In the genomic region with DNA sequence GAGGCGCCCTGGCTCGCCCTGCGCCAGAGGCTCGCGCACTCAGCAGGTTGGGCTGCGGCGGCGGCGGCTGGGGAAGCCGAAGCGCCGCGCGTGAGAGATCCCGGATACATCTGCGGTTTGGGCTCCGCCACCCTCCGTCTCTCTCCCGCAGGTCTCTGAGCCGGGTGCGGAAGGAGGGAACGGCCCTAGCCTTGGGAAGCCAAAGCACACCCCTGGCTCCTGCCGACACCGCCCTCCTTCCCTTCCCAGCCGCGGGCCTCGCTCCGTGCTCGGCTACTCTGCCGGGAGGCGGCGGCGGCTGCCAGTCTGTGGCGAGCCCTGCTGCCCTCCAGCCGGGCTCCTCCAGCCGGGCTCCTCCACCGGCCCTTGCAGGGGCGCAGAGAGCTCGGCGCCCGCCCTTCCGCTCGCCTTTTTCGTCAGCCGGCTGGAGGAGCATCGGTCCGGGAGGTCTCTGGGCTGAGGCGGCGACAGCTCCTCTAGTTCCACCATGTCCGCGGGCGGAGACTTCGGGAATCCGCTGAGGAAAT, we compare ENCODE assay signal across 9 cellular contexts. TPM values are rescaled to one million over a fixed set of nuclear protein-coding genes. Genes with fewer than 3 reads are reported as not detected.
A peak's percentile ranks its signal among the peaks of the same experiment; 100 is the strongest.
DNase-seq lines count a peak whose midpoint lies in the region; ATAC-seq and TF ChIP-seq lines count a peak whose summit lies in the region.
"Not testable (repeated sequence)": the region's sequence is repeated elsewhere in the genome, so short reads cannot be mapped to it uniquely, and the experiment has no call there.
"Had no signal": no experiment of that assay in that cellular context is flagged by ENCODE, and none has a peak within 500 bp of the region (broad histone marks: within the 10 kb centered on the region; RNA-seq: fewer than 3 reads in every experiment).

Gene RAB6C, plus strand, starts transcription at position 38 of the 527 bp plus-strand sequence. Its CDS starts 450 bp downstream, at position 488.

- peak; percentile 71 for DNase-seq in DMS53 (lab: John Stamatoyannopoulos, UW)
- not testable (repeated sequence) for DNase-seq in IMR-90; fibroblast of the aortic adventitia (ENCODE audit: low read depth); upper lobe of right lung
- DNase-seq in adrenal gland = peak in 6 of 7 donors; percentile 2 to 63 (median 20)
- DNase-seq in kidney tubule cell (ENCODE audit: low spot score) = peak; percentile 2

- 0% methylated on average over 10 of the region's 54 CpGs; no CpG with 5 or more reads in 1 of the 2 experiments for WGBS in IMR-90 (ENCODE audit: extremely low coverage in 2 of 2, insufficient read length in 1 of 2), 2 experiments
- WGBS in adrenal gland, 4 donors = 2 to 4% (median 4%) methylated on average over 22 to 53 of the region's 54 CpGs

- not testable (repeated sequence) for TF ChIP-seq CTCF in IMR-90 (conservative IDR thresholded peaks at IDR 0.05; ENCODE audit: low read depth, low read length); adrenal gland (IDR thresholded peaks at IDR 0.05); fibroblast of the aortic adventitia (IDR thresholded peaks at IDR 0.05; ENCODE audit: insufficient read depth, low read length); parathyroid adenoma (IDR thresholded peaks at IDR 0.05); upper lobe of right lung (IDR thresholded peaks at IDR 0.05)

- not testable (repeated sequence) for H4K5ac ChIP-seq in IMR-90 (ENCODE audit: low read depth, low read length)

- H3K36me3 ChIP-seq in IMR-90 (ENCODE audit: control insufficient read depth, insufficient read depth, low read length); adrenal gland (replicated peaks in 1 of 2); parathyroid adenoma (ENCODE audit: control insufficient read depth, insufficient read depth, low read length); upper lobe of right lung: not testable (repeated sequence)

- H3K56ac ChIP-seq in IMR-90 (ENCODE audit: extremely low read depth, insufficient read depth, low read length) = not testable (repeated sequence)

- H2BK20ac ChIP-seq in IMR-90 (ENCODE audit: low read depth, low read length) = not testable (repeated sequence)

- not testable (repeated sequence) for H2BK120ac ChIP-seq in IMR-90 (ENCODE audit: low read depth, low read length)

- H4K8ac ChIP-seq in IMR-90 (ENCODE audit: low read depth in 2 of 2, low read length in 2 of 2) = not testable (repeated sequence)

- not testable (repeated sequence) for H3K14ac ChIP-seq in IMR-90 (replicated peaks; ENCODE audit: low read depth, low read length)

- H3K23ac ChIP-seq in IMR-90 (ENCODE audit: low read depth, low read length) = not testable (repeated sequence)

- H2BK5ac ChIP-seq in IMR-90 (ENCODE audit: low read depth, low read length, poor library complexity, severe bottlenecking) = not testable (repeated sequence)

- not testable (repeated sequence) for BruUV-seq in IMR-90 (replicated peaks; lab: Mats Ljungman, UMichigan)

- not testable (repeated sequence) for H2AK5ac ChIP-seq in IMR-90 (ENCODE audit: low read depth, low read length)

- TF ChIP-seq POLR2A in IMR-90 (IDR thresholded peaks at IDR 0.05; ENCODE audit: low read depth, low read length); adrenal gland (IDR thresholded peaks at IDR 0.05): not testable (repeated sequence)

- not testable (repeated sequence) for H4K20me1 ChIP-seq in IMR-90 (ENCODE audit: insufficient read depth, low read length)

- not testable (repeated sequence) for H3K4me1 ChIP-seq in IMR-90 (ENCODE audit: control insufficient read depth, insufficient read depth, low read length); adrenal gland (replicated peaks in 1 of 2); parathyroid adenoma; upper lobe of right lung

- not testable (repeated sequence) for H3K9ac ChIP-seq in IMR-90 (ENCODE audit: low read depth, low read length); parathyroid adenoma

- H3K4ac ChIP-seq in IMR-90 (ENCODE audit: low read depth, low read length) = not testable (repeated sequence)

- dilution Hi-C loops in IMR-90 (cut with HindIII; ENCODE audit: low sequenced_read_pairs, unreplicated experiment) = not testable (repeated sequence)

- not testable (repeated sequence) for H3K9me3 ChIP-seq in IMR-90 (ENCODE audit: control insufficient read depth, insufficient read depth, low read length); adrenal gland (replicated peaks in 1 of 3); parathyroid adenoma (ENCODE audit: control insufficient read depth, low read length); upper lobe of right lung

- not testable (repeated sequence) for H3K27me3 ChIP-seq in IMR-90 (ENCODE audit: control insufficient read depth, insufficient read depth, low read length); parathyroid adenoma (ENCODE audit: control insufficient read depth, insufficient read depth, low read length)
- H3K27me3 ChIP-seq in adrenal gland = peaks cover 15% of the 10 kb centered on the region
- peaks cover 32% of the 10 kb centered on the region for H3K27me3 ChIP-seq in upper lobe of right lung

- H3K27ac ChIP-seq in IMR-90 (ENCODE audit: insufficient read depth, low read length); adrenal gland; upper lobe of right lung: not testable (repeated sequence)
- peak within 1 kb of the TSS; percentile 82 for H3K27ac ChIP-seq in parathyroid adenoma

- CTCF ChIA-PET in IMR-90 (lab: Yijun Ruan, JAX) = not testable (repeated sequence)

- H3K18ac ChIP-seq in IMR-90 (ENCODE audit: low read depth, low read length) = not testable (repeated sequence)

- in situ Hi-C loops in IMR-90 (cut with MboI; ENCODE audit: low sequenced_read_pairs) = not testable (repeated sequence)

- POLR2A ChIA-PET in IMR-90 (lab: Charles Lee; ENCODE audit: unreplicated experiment) = interaction anchor here (0.6 kb wide), 1 partner anchor 348 kb away, joined by 3 read pairs; no protein-coding TSS in a partner anchor

- not testable (repeated sequence) for H3K9me1 ChIP-seq in IMR-90 (ENCODE audit: insufficient read depth, low read length)

- not testable (repeated sequence) for H4K91ac ChIP-seq in IMR-90 (ENCODE audit: insufficient read depth, low read depth, low read length)

- H2AK9ac ChIP-seq in IMR-90 (replicated peaks; ENCODE audit: low read depth, low read length, poor library complexity) = not testable (repeated sequence)

- H2BK15ac ChIP-seq in IMR-90 (ENCODE audit: low read depth, low read length) = not testable (repeated sequence)

- H3K4me3 ChIP-seq in IMR-90 (ENCODE audit: insufficient read depth, low read depth, low read length) (peak within 1 kb of the TSS; percentile 21; the same call in 1 of the 2 replicates), adrenal gland (peak within 1 kb of the TSS in 2 of 4 donors; percentile 26 to 50), fibroblast of the aortic adventitia (ENCODE audit: low read depth, low read length) (peak within 1 kb of the TSS; percentile 53), parathyroid adenoma (ENCODE audit: low read depth, low read length) (peak within 1 kb of the TSS; percentile 45), upper lobe of right lung (peak within 1 kb of the TSS; percentile 32)

- not testable (repeated sequence) for H3K79me2 ChIP-seq in parathyroid adenoma

- ATAC-seq in IMR-90 (ENCODE audit: low read depth) (peak; percentile 86), SK-N-SH treated with all-trans-retinoic acid at 6 μM for 48 hours (peak; percentile 94), upper lobe of right lung (peak; percentile 66)

- not testable (repeated sequence) for TF ChIP-seq RAD21 in IMR-90 (IDR thresholded peaks at IDR 0.05; ENCODE audit: low read length)

- not testable (repeated sequence) for H3K79me1 ChIP-seq in IMR-90 (ENCODE audit: low read depth in 1 of 2, low read length in 2 of 2)

- H2AFZ ChIP-seq in IMR-90 (replicated peaks; ENCODE audit: low read length, poor library complexity) = peak within 1 kb of the TSS; percentile 75
- H2AFZ ChIP-seq in parathyroid adenoma = peak within 1 kb of the TSS; percentile 90

- intact Hi-C loops in IMR-90 (cut with micrococcal nuclease); adrenal gland (cut with DNase I); upper lobe of right lung (cut with DNase I): not testable (repeated sequence)

- H3K4me2 ChIP-seq in IMR-90 (ENCODE audit: low read depth, low read length) (peak within 1 kb of the TSS; percentile 86), parathyroid adenoma (ENCODE audit: low read length) (peak within 1 kb of the TSS; percentile 49)

RNA-seq across cellular contexts. Expression of gene RAB6C, which starts in this region (rescaled TPM):
- total RNA-seq in IMR-90 (2012; rRNA removed) (under 0.01 TPM in 1 of 2 replicates, not detected in the other), adrenal gland (under 1 TPM in 1 of 8 donors, not detected in 7; 0.14 TPM), fibroblast of the aortic adventitia (ENCODE audit: low replicate concordance) (not detected in 2 replicates), upper lobe of right lung (not detected)
- polyA plus RNA-seq in IMR-90 (2012; rRNA removed) (not detected in 2 replicates), adrenal gland (under 1 TPM; 0.13 to 0.59 (median 0.24) TPM)
- not detected in 2 replicates for polyA plus RNA-seq in IMR-90 (2012; cell fraction: cytosol; rRNA removed)
- polyA plus RNA-seq in IMR-90 (2012; cell fraction: nucleus; rRNA removed; ENCODE audit: low replicate concordance) = not detected in 2 replicates
- total RNA-seq: HT-29 had no signal

Comparison
In these comparisons a context has a peak if more than half of its experiments do, and no peak if none do; other contexts are left out.
1. Peak in ATAC-seq, H3K4me3 ChIP-seq and H3K4me2 ChIP-seq in IMR-90; RNA of the gene not detected or under 1 TPM.
2. Peak in DNase-seq in adrenal gland; RNA of the gene not detected or under 1 TPM.
3. Peak in ATAC-seq and H3K4me3 ChIP-seq in upper lobe of right lung; RNA of the gene not detected or under 1 TPM.